9 cellular contexts compared by ENCODE assay signal in the genomic region with DNA sequence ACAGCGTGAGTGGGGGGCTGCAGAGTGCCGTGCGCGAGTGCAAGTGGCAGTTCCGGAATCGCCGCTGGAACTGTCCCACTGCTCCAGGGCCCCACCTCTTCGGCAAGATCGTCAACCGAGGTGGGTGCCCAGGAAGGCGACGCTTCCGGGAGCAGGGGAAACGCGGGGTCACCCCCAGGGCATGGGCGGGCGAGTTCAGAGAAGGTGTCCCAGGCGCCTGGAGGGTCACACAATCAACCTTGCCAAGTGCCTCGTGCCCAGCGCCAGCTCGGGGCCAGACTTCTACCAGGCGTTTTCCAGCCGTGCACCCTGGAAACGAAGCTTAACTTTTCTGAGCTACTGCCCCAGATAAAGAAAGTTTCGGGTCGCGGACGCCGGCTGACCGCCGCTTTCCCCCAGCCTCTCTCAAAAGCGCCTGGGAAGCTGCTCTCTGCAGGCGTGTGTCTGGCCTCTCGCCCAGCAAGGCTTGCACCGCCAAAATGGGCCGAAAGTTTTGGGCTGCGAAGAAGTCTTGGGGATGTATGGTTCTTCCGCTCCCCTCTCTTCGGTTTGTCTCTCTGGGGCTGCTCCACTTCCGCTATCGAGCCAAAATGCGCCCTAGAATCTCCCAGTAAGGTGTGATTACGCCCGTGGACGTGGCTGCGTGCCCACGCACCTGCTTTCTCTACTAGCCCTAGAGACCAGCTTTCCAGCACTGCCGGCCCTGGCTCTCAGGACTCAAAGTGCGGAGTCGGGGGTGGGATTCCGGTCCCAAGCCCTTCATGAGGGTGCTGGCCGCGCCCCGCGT. TPM values are rescaled to one million over a fixed set of nuclear protein-coding genes. Genes with fewer than 3 reads are reported as not detected.
A peak's percentile ranks its signal among the peaks of the same experiment; 100 is the strongest.
DNase-seq lines count a peak whose midpoint lies in the region; ATAC-seq and TF ChIP-seq lines count a peak whose summit lies in the region.
"Had no signal": no experiment of that assay in that cellular context is flagged by ENCODE, and none has a peak within 500 bp of the region (broad histone marks: within the 10 kb centered on the region; RNA-seq: fewer than 3 reads in every experiment).

No MANE protein-coding gene starts in this region.

- peaks cover 67% of the 10 kb centered on the region for H3K27me3 Mint-ChIP-seq in HFFc6 (ENCODE audit: insufficient read depth)
- peaks cover 84% of the 10 kb centered on the region for H3K27me3 Mint-ChIP-seq in activated T-cell treated with anti-CD3 and anti-CD28 coated beads, Interleukin-2, amount 50 U/mL, for 24 hours

- no peak overlapping the region for H3K27ac Mint-ChIP-seq in HFFc6
- H3K27ac Mint-ChIP-seq in activated T-cell treated with anti-CD3 and anti-CD28 coated beads, Interleukin-2, amount 50 U/mL, for 24 hours: peak overlapping the region; percentile 16

- H3K4me1 Mint-ChIP-seq in HFFc6 (ENCODE audit: low read depth): peaks cover 37% of the 10 kb centered on the region
- H3K4me1 Mint-ChIP-seq in activated T-cell treated with anti-CD3 and anti-CD28 coated beads, Interleukin-2, amount 50 U/mL, for 24 hours (ENCODE audit: low read depth): peaks cover 52% of the 10 kb centered on the region

- no peak for ATAC-seq in HG03457 (IDR thresholded peaks at IDR 0.05; ENCODE audit: unreplicated experiment)
- no peak for ATAC-seq in HG02981 (IDR thresholded peaks at IDR 0.05; ENCODE audit: unreplicated experiment)

- H3K9me3 ChIP-seq in iPS-15b (ENCODE audit: control insufficient read depth, insufficient read depth, low read length): no peaks in the 10 kb centered on the region

- H3K4me1 ChIP-seq in iPS-15b (ENCODE audit: control insufficient read depth, insufficient read depth, low read length): no peaks in the 10 kb centered on the region

- H3K36me3 Mint-ChIP-seq in HFFc6 (ENCODE audit: low read depth): peaks cover 6% of the 10 kb centered on the region; the same call in 1 of the 2 replicates
- H3K36me3 Mint-ChIP-seq in activated T-cell treated with anti-CD3 and anti-CD28 coated beads, Interleukin-2, amount 50 U/mL, for 24 hours (ENCODE audit: low read depth): no peaks in the 10 kb centered on the region

- no peaks in the 10 kb centered on the region for H3K36me3 ChIP-seq in iPS-15b (ENCODE audit: control insufficient read depth, insufficient read depth, low read length)

- H3K27me3 ChIP-seq in iPS-15b (ENCODE audit: control insufficient read depth, insufficient read depth, low read length): peaks cover 98% of the 10 kb centered on the region

- DNase-seq in HFFc6: no peak
- DNase-seq in activated T-cell treated with anti-CD3 and anti-CD28 coated beads, Interleukin-2, amount 50 U/mL, for 24 hours: peak; percentile 63
- DNase-seq in stimulated activated CD8-positive, alpha-beta memory T cell treated with anti-CD3 and anti-CD28 coated beads, Interleukin-4, amount 100 ng/mL, for 48 hours: peak; percentile 48
- DNase-seq in OCI-M2 (lab: John Stamatoyannopoulos, UW; ENCODE audit: unreplicated experiment): no peak
- DNase-seq in NCI-H2081 treated with DMSO at 0.1 percent for 48 hours (lab: John Stamatoyannopoulos, UW): no peak

- no peak for TF ChIP-seq CTCF in HFFc6 (IDR thresholded peaks at IDR 0.05)

- peak overlapping the region; percentile 60 for H3K4me3 Mint-ChIP-seq in HFFc6
- H3K4me3 Mint-ChIP-seq in activated T-cell treated with anti-CD3 and anti-CD28 coated beads, Interleukin-2, amount 50 U/mL, for 24 hours: peak overlapping the region; percentile 63

- peak overlapping the region; percentile 56 for H3K4me3 ChIP-seq in iPS-15b (ENCODE audit: low read depth, low read length)

- no peaks in the 10 kb centered on the region for H3K9me3 Mint-ChIP-seq in HFFc6
- no peaks in the 10 kb centered on the region for H3K9me3 Mint-ChIP-seq in activated T-cell treated with anti-CD3 and anti-CD28 coated beads, Interleukin-2, amount 50 U/mL, for 24 hours

- no peak overlapping the region for H3K9ac ChIP-seq in iPS-15b (ENCODE audit: low read depth, low read length)

RNA-seq across cellular contexts. Expression of a gene that starts 1.7 kb away (rescaled TPM):
- not detected for total RNA-seq in HFFc6 (2021; fragmentation: NEBNext Ultra II Directional; extraction: Animal tissue kit (Norgen Biotek cat#: 25700))
- total RNA-seq: HT1080 had no signal

RNA-seq across cellular contexts. Expression of a gene that starts 8.3 kb away (rescaled TPM):
- total RNA-seq in HFFc6 (2021; fragmentation: NEBNext Ultra II Directional; extraction: Animal tissue kit (Norgen Biotek cat#: 25700)): 1 to 10 TPM in 4 of 6 experiments, under 1 TPM in 2; 0.87 to 1.7 (median 1.3) TPM

RNA-seq across cellular contexts. Expression of a gene that starts 19.4 kb away (rescaled TPM):
- total RNA-seq in HFFc6 (2021; fragmentation: NEBNext Ultra II Directional; extraction: Animal tissue kit (Norgen Biotek cat#: 25700)): under 1 TPM; 0.17 to 0.40 (median 0.23) TPM

RNA-seq across cellular contexts. Expression of a gene that starts 22.5 kb away (rescaled TPM):
- total RNA-seq in HFFc6 (2021; fragmentation: NEBNext Ultra II Directional; extraction: Animal tissue kit (Norgen Biotek cat#: 25700)): 100 to 1,000 TPM; 186 to 213 (median 203) TPM

RNA-seq across cellular contexts. Expression of a gene that starts 38.8 kb away (rescaled TPM):
- total RNA-seq in HFFc6 (2021; fragmentation: NEBNext Ultra II Directional; extraction: Animal tissue kit (Norgen Biotek cat#: 25700)): 10 to 100 TPM; 79.0 to 92.0 (median 83.3) TPM

Comparison
In these comparisons a context has a peak if more than half of its experiments do, and no peak if none do; other contexts are left out.
1. DNase-seq: peak in activated T-cell treated with anti-CD3 and anti-CD28 coated beads, Interleukin-2, amount 50 U/mL, for 24 hours (single experiment) and stimulated activated CD8-positive, alpha-beta memory T cell treated with anti-CD3 and anti-CD28 coated beads, Interleukin-4, amount 100 ng/mL, for 48 hours (single experiment); none in HFFc6 (single experiment), OCI-M2 (single experiment) and NCI-H2081 treated with DMSO at 0.1 percent for 48 hours (single experiment).